ENCODE assay signal across 8 cellular contexts in the genomic region with DNA sequence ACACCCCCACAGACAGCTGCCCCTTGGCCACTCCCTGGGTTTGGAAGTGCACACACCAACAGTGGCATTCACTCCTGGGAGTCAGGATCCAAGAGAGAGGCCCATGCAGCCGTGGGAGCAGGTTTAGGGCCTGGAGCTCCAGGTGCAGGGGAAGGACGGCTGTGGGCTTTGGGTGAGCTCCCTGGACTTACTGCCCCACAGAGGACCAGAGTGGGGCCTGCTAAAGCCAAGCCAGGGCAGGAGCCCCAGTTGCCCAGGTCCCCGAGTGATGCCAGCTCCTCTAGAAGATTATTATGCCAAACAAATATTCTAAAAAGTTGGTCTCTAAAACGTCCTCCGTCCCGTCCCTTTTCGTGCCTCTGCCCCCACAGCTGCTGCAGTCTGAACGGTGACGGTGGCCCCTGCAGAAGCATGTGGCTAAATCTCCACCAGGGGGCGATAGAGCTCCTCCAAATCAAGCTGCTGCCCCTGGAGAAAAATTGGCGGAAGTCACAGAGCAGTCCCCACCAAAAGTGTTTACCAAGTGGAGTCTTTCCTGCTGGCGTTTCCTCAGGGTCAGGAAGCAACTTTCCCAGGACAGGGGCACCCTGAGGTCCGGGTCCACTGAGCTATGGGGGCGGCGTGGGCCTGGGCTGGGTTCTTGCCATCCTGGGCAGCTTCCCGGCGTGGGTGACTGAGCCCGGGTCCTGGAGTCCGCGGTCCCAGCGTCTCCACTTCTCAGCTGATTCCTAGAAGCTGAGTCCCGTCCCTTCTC. TPM values are rescaled to one million over a fixed set of nuclear protein-coding genes. Genes with fewer than 3 reads are reported as not detected.
DNase-seq lines count a peak whose midpoint lies in the region; ATAC-seq, FAIRE-seq and TF ChIP-seq lines count a peak whose summit lies in the region.

No MANE protein-coding gene starts in this region.

- peak; percentile 84 for FAIRE-seq in GM12891 (lab: Jason Lieb, UNC)

- H3K36me3 ChIP-seq in OCI-LY3 (replicated peaks; ENCODE audit: low read depth, low read length) (peaks cover 22% of the 10 kb centered on the region), muscle layer of duodenum (ENCODE audit: control insufficient read depth in 1 of 2, insufficient read depth in 2 of 2, low read length in 2 of 2) (no peaks in the 10 kb centered on the region)

- peak overlapping the region; percentile 82 for H3K27ac ChIP-seq in OCI-LY3 (ENCODE audit: low read length)
- H3K27ac ChIP-seq in muscle layer of duodenum (ENCODE audit: low read length): peak overlapping the region; percentile 81

- peaks cover 40% of the 10 kb centered on the region for H3K4me1 ChIP-seq in OCI-LY3 (ENCODE audit: low read length)
- peaks cover 6 to 40% of the 10 kb centered on the region in 2 donors for H3K4me1 ChIP-seq in muscle layer of duodenum (ENCODE audit: control insufficient read depth in 1 of 2, insufficient read depth in 2 of 2, low read length in 2 of 2)

- H2AFZ ChIP-seq in OCI-LY3 (ENCODE audit: low read depth, low read length): peak overlapping the region; percentile 70; the same call in 1 of the 2 replicates

- H3K4me2 ChIP-seq in OCI-LY3 (ENCODE audit: low read length): peak overlapping the region; percentile 88

- H3K9ac ChIP-seq in OCI-LY3 (ENCODE audit: low read length): peak overlapping the region; percentile 80

- TF ChIP-seq POLR2A in GM12891 (IDR thresholded peaks at IDR 0.05; ENCODE audit: low read depth, low read length): no peak
- TF ChIP-seq POLR2A in erythroblast (IDR thresholded peaks at IDR 0.05; ENCODE audit: low read length): peak; percentile 41

- H3K27me3 ChIP-seq in OCI-LY3 (ENCODE audit: low read depth, low read length) (no peaks in the 10 kb centered on the region), muscle layer of duodenum (ENCODE audit: low read depth, low read length) (no peaks in the 10 kb centered on the region)

- H4K20me1 ChIP-seq in OCI-LY3 (ENCODE audit: insufficient read depth, low read length): no peaks in the 10 kb centered on the region

- TF ChIP-seq CTCF in OCI-LY3 (IDR thresholded peaks at IDR 0.05; ENCODE audit: low read depth, low read length): peak; percentile 88

- ATAC-seq in HG02840 (IDR thresholded peaks at IDR 0.05; ENCODE audit: low FRiP score, unreplicated experiment): no peak

- DNase-seq in GM12891 (ENCODE audit: insufficient read length, low spot score) (peak; percentile 75), activated T-cell treated with anti-CD3 and anti-CD28 coated beads for 1 hour (ENCODE audit: low read depth) (peak; percentile 86), erythroblast (lab: John Stamatoyannopoulos, UW) (peak; percentile 94 to 97)
- DNase-seq in Jurkat, Clone E6-1 (ENCODE audit: low read depth, low spot score): peak; percentile 91
- peak; percentile 73 to 83 for DNase-seq in stimulated activated CD8-positive, alpha-beta memory T cell treated with anti-CD3 and anti-CD28 coated beads, Interleukin-7, amount 100 ng/mL, for 1 hour (ENCODE audit: low read depth in 2 of 2)

- H3K4me3 ChIP-seq in Jurkat, Clone E6-1 (ENCODE audit: low read length): no peak overlapping the region
- peak overlapping the region; percentile 73 for H3K4me3 ChIP-seq in OCI-LY3 (ENCODE audit: low read length)
- H3K4me3 ChIP-seq in muscle layer of duodenum (ENCODE audit: low read depth in 1 of 2, low read length in 2 of 2): peak overlapping the region; percentile 60 to 61

- H3K9me3 ChIP-seq in OCI-LY3 (ENCODE audit: insufficient read depth, low read length) (no peaks in the 10 kb centered on the region), muscle layer of duodenum (ENCODE audit: control insufficient read depth in 1 of 2, low read length in 2 of 2) (no peaks in the 10 kb centered on the region)

- H3K79me2 ChIP-seq in OCI-LY3 (ENCODE audit: low read length): peaks cover 5% of the 10 kb centered on the region; the same call in 1 of the 2 replicates

TF ChIP-seq in GM12891, 5 proteins besides CTCF, POLR2A, EP300 and RAD21:
- peak; percentile 35; the same call in 1 of the 2 replicates for TF ChIP-seq SPI1 (IDR thresholded peaks at IDR 0.05; ENCODE audit: low read depth, low read length)
- TF ChIP-seq POU2F2 (IDR thresholded peaks at IDR 0.05; ENCODE audit: low read depth, low read length): 0 out of 2 replicates have a peak, but pooled peaks have one; percentile 40
- no peak for TF ChIP-seq POLR2AphosphoS5 (IDR thresholded peaks at IDR 0.05; ENCODE audit: low read depth, low read length)
TF ChIP-seq in GM12891: peak in this region for 2.

RNA-seq across cellular contexts. Expression of gene ARMC7, which starts 4.2 kb away (rescaled TPM):
- 7.2 TPM for polyA plus RNA-seq in GM12891 (2012; ENCODE audit: low read depth, missing spikeins)
- polyA plus RNA-seq in Jurkat, Clone E6-1 (2012; ENCODE audit: insufficient read depth, insufficient read length): 18.9 TPM

RNA-seq across cellular contexts. Expression of gene NT5C, which starts 17.6 kb away (rescaled TPM):
- polyA plus RNA-seq in GM12891 (2012; ENCODE audit: low read depth, missing spikeins): 60.7 TPM
- polyA plus RNA-seq in Jurkat, Clone E6-1 (2012; ENCODE audit: insufficient read depth, insufficient read length): 65.0 TPM

RNA-seq across cellular contexts. Expression of gene SLC16A5, which starts 26.2 kb away (rescaled TPM):
- 2.4 TPM for polyA plus RNA-seq in GM12891 (2012; ENCODE audit: low read depth, missing spikeins)
- polyA plus RNA-seq in Jurkat, Clone E6-1 (2012; ENCODE audit: insufficient read depth, insufficient read length): not detected

RNA-seq across cellular contexts. Expression of gene JPT1, which starts 40.3 kb away (rescaled TPM):
- 347 TPM for polyA plus RNA-seq in GM12891 (2012; ENCODE audit: low read depth, missing spikeins)
- 546 TPM for polyA plus RNA-seq in Jurkat, Clone E6-1 (2012; ENCODE audit: insufficient read depth, insufficient read length)
